Comparison of ENCODE assay signal across 31 cellular contexts in genomic region chr4:152657657-152658056, GRCh38.
"Had no signal": no experiment of that assay in that cellular context is flagged by ENCODE, and none has a peak within 500 bp of the region (broad histone marks: within the 10 kb centered on the region; RNA-seq: fewer than 3 reads in every experiment).

No MANE protein-coding gene starts in this region.

- H3K36me3 ChIP-seq: MG63 had no signal

- H3K4me3 ChIP-seq: MG63 had no signal

- H3K27ac Mint-ChIP-seq: activated CD4-positive, alpha-beta T cell treated with anti-CD3 and anti-CD28 coated beads for 36 hours; activated CD4-positive, alpha-beta T cell treated with anti-CD3 and anti-CD28 coated beads, Interleukin-2, amount 10 ng/mL, durations not matched to agents 7 days and 5 days; activated naive CD4-positive, alpha-beta T cell treated with anti-CD3 and anti-CD28 coated beads, Interleukin-2, amount 10 ng/mL, durations not matched to agents 7 days and 5 days; activated naive CD8-positive, alpha-beta T cell; activated naive CD8-positive, alpha-beta T cell treated with anti-CD3 and anti-CD28 coated beads, Interleukin-2, amount 50 U/mL, for 24 hours; activated T-helper 1 cell treated with anti-CD3 and anti-CD28 coated beads, Interleukin-12 subunit alpha, Interleukin-12 subunit beta, Interleukin-2, Interleukin-4 antibody, amounts not matched to agents 30 ng/mL and 10 ng/mL and 1 ng/mL, durations not matched to agents 14 hours and 24 hours and 36 hours; brain; T-helper 2 cell treated with Interferon-gamma antibody and Interleukin-4, amounts not matched to agents 5 μg/mL and 100 μg/mL, for 36 hours had no signal

- H3K27me3 ChIP-seq: MG63 had no signal

- H3K4me3 Mint-ChIP-seq: activated CD4-positive, alpha-beta T cell treated with anti-CD3 and anti-CD28 coated beads for 36 hours; activated CD4-positive, alpha-beta T cell treated with anti-CD3 and anti-CD28 coated beads, Interleukin-2, amount 10 ng/mL, durations not matched to agents 7 days and 5 days; activated naive CD4-positive, alpha-beta T cell treated with anti-CD3 and anti-CD28 coated beads, Interleukin-2, amount 10 ng/mL, durations not matched to agents 7 days and 5 days; activated naive CD8-positive, alpha-beta T cell; activated naive CD8-positive, alpha-beta T cell treated with anti-CD3 and anti-CD28 coated beads, Interleukin-2, amount 50 U/mL, for 24 hours; activated T-cell treated with anti-CD3 and anti-CD28 coated beads, Interleukin-2, amount 50 U/mL, for 4 hours; activated T-helper 1 cell treated with anti-CD3 and anti-CD28 coated beads, Interleukin-12 subunit alpha, Interleukin-12 subunit beta, Interleukin-2, Interleukin-4 antibody, amounts not matched to agents 30 ng/mL and 10 ng/mL and 1 ng/mL, durations not matched to agents 14 hours and 24 hours and 36 hours; brain; T-helper 2 cell treated with Interferon-gamma antibody and Interleukin-4, amounts not matched to agents 5 μg/mL and 100 μg/mL, for 36 hours had no signal

- H3K4me1 Mint-ChIP-seq: brain had no signal

- H3K27me3 Mint-ChIP-seq: activated CD4-positive, alpha-beta T cell treated with anti-CD3 and anti-CD28 coated beads for 36 hours; activated CD4-positive, alpha-beta T cell treated with anti-CD3 and anti-CD28 coated beads, Interleukin-2, amount 10 ng/mL, durations not matched to agents 7 days and 5 days; activated naive CD4-positive, alpha-beta T cell treated with anti-CD3 and anti-CD28 coated beads, Interleukin-2, amount 10 ng/mL, durations not matched to agents 7 days and 5 days; activated naive CD8-positive, alpha-beta T cell; activated naive CD8-positive, alpha-beta T cell treated with anti-CD3 and anti-CD28 coated beads, Interleukin-2, amount 50 U/mL, for 24 hours had no signal

- FAIRE-seq: bronchial epithelial cell, TTC549 had no signal

- DNase-seq: activated CD4-positive, alpha-beta T cell treated with anti-CD3 and anti-CD28 coated beads for 36 hours; activated CD4-positive, alpha-beta T cell treated with anti-CD3 and anti-CD28 coated beads, Interleukin-2, amount 10 ng/mL, durations not matched to agents 7 days and 5 days; activated CD4-positive, alpha-beta T cell treated with anti-CD3 and anti-CD28 coated beads, Interleukin-2, amount 50 U/mL, for 48 hours; activated CD8-positive, alpha-beta memory T cell treated with anti-CD3 and anti-CD28 coated beads, Interleukin-2, amount 50 U/mL, for 4 hours; activated effector memory CD4-positive, alpha-beta T cell treated with Interleukin-2 at 50 U/mL for 16 hours; activated naive CD4-positive, alpha-beta T cell treated with anti-CD3 and anti-CD28 coated beads, Interleukin-2, amount 10 ng/mL, durations not matched to agents 7 days and 5 days; activated naive CD8-positive, alpha-beta T cell treated with anti-CD3 and anti-CD28 coated beads, Interleukin-2, amount 50 U/mL, for 24 hours; activated T-cell treated with anti-CD3 and anti-CD28 coated beads for 4 hours; activated T-cell treated with anti-CD3 and anti-CD28 coated beads, Interleukin-2, amount 50 U/mL, for 4 hours; anterior cingulate cortex; caudate nucleus; Kasumi-1; MG63; NCI-H1048; NCI-H1105 treated with DMSO at 0.1 percent for 48 hours; NCI-H1436; NCI-H1694; NCI-H1930; NCI-H2081 treated with DMSO at 0.1 percent for 48 hours; NCI-H345; NCI-H524 treated with DMSO at 0.1 percent for 48 hours; NK-92 treated with Interleukin-12 subunit alpha and Interleukin-12 subunit beta, amount 100 ng/mL, for 24 hours; Right ventricle myocardium superior; SW 1271 had no signal

- H3K9me3 ChIP-seq: MG63 had no signal

- ATAC-seq: activated CD4-positive, alpha-beta T cell treated with anti-CD3 and anti-CD28 coated beads for 36 hours; activated CD4-positive, CD25-positive, alpha-beta regulatory T cell treated with anti-CD3 and anti-CD28 coated beads, Interleukin-2, amount 50 U/mL, for 24 hours; activated naive CD8-positive, alpha-beta T cell treated with anti-CD3 and anti-CD28 coated beads, Interleukin-2, amount 50 U/mL, for 24 hours; activated T-cell treated with anti-CD3 and anti-CD28 coated beads, Interleukin-2, amount 50 U/mL, for 4 hours had no signal
